Comparison of ENCODE assay signal across 1 cellular context in genomic region chr10:67764012-67764822, GRCh38.
TF ChIP-seq lines count a peak whose summit lies in the region.

No MANE protein-coding gene starts in this region.

TF ChIP-seq in H1, 55 proteins besides CTCF, POLR2A, EP300 and RAD21:
- TF ChIP-seq CEBPB (IDR thresholded peaks at IDR 0.05; ENCODE audit: low read depth, low read length): peak; percentile 71; the same call in 1 of the 2 replicates
- TF ChIP-seq SRF (IDR thresholded peaks at IDR 0.05; ENCODE audit: low read depth, low read length): no peak
- peak; percentile 36 for TF ChIP-seq SAP30 (IDR thresholded peaks at IDR 0.05; ENCODE audit: insufficient read depth, insufficient replicate concordance, low read length)
- 0 out of 2 replicates have a peak, but pooled peaks have one; percentile 27 for TF ChIP-seq EGR1 (IDR thresholded peaks at IDR 0.05; ENCODE audit: borderline replicate concordance, low read depth, low read length)
- peak; percentile 98 for TF ChIP-seq E2F6 (IDR thresholded peaks at IDR 0.05)
- no peak for TF ChIP-seq CHD7 (IDR thresholded peaks at IDR 0.05; ENCODE audit: insufficient replicate concordance, low read length)
- TF ChIP-seq RNF2 (IDR thresholded peaks at IDR 0.05; ENCODE audit: borderline replicate concordance, low read depth, low read length, missing control alignments, poor library complexity, severe bottlenecking): no peak
- no peak for TF ChIP-seq JUND (IDR thresholded peaks at IDR 0.05; ENCODE audit: low read length)
- TF ChIP-seq ASH2L (IDR thresholded peaks at IDR 0.05; ENCODE audit: low read length): peak; percentile 100
- peak; percentile 88 for TF ChIP-seq KDM4A (IDR thresholded peaks at IDR 0.05; ENCODE audit: low read depth, low read length, severe bottlenecking)
- TF ChIP-seq SIX5 (IDR thresholded peaks at IDR 0.05; ENCODE audit: low read depth, low read length): no peak
- no peak for TF ChIP-seq CBX5 (IDR thresholded peaks at IDR 0.05; ENCODE audit: low read depth, low read length)
- TF ChIP-seq GTF2F1 (IDR thresholded peaks at IDR 0.05; ENCODE audit: borderline replicate concordance, low read depth, low read length): no peak
- TF ChIP-seq SUZ12 (IDR thresholded peaks at IDR 0.05; ENCODE audit: low read length): no peak
- no peak for TF ChIP-seq BCL11A (IDR thresholded peaks at IDR 0.05; ENCODE audit: low read depth in 2 of 2, low read length in 2 of 2)
- peak; percentile 89; the same call in 1 of the 2 replicates for TF ChIP-seq MAFK (IDR thresholded peaks at IDR 0.05; ENCODE audit: low read depth, low read length)
- TF ChIP-seq EZH2 (IDR thresholded peaks at IDR 0.05; ENCODE audit: low read depth, low read length, severe bottlenecking): no peak
- TF ChIP-seq RFX5 (IDR thresholded peaks at IDR 0.05; ENCODE audit: borderline replicate concordance, low read depth, low read length): no peak
- no peak for TF ChIP-seq SIRT6 (IDR thresholded peaks at IDR 0.05; ENCODE audit: low read length)
- no peak for TF ChIP-seq SP2 (IDR thresholded peaks at IDR 0.05; ENCODE audit: low read length)
- TF ChIP-seq CREB1 (IDR thresholded peaks at IDR 0.05): no peak
- no peak for TF ChIP-seq POU5F1 (IDR thresholded peaks at IDR 0.05; ENCODE audit: low read depth, low read length)
- TF ChIP-seq KDM1A (IDR thresholded peaks at IDR 0.05; ENCODE audit: borderline replicate concordance, low read length): no peak
- TF ChIP-seq CTBP2 (IDR thresholded peaks at IDR 0.05; ENCODE audit: borderline replicate concordance, insufficient read depth, insufficient read length, low read length): no peak
- TF ChIP-seq MAX (IDR thresholded peaks at IDR 0.05): peak; percentile 83
- no peak for TF ChIP-seq HDAC2 (IDR thresholded peaks at IDR 0.05; ENCODE audit: borderline replicate concordance in 1 of 2, low read depth in 2 of 2, low read length in 2 of 2)
- no peak for TF ChIP-seq GABPA (IDR thresholded peaks at IDR 0.05; ENCODE audit: borderline replicate concordance, insufficient read depth, low read length)
- no peak for TF ChIP-seq BACH1 (IDR thresholded peaks at IDR 0.05; ENCODE audit: low read length)
- TF ChIP-seq POLR2AphosphoS5 (IDR thresholded peaks at IDR 0.05; ENCODE audit: low read depth, low read length): no peak; the same call in none of the 2 replicates
- no peak for TF ChIP-seq KDM5A (IDR thresholded peaks at IDR 0.05; ENCODE audit: low read length)
- TF ChIP-seq ATF3 (IDR thresholded peaks at IDR 0.05; ENCODE audit: insufficient read depth, low read depth, low read length): no peak
- TF ChIP-seq RBBP5 (IDR thresholded peaks at IDR 0.05; ENCODE audit: borderline replicate concordance, low read depth, low read length): peak; percentile 100
- no peak for TF ChIP-seq RXRA (IDR thresholded peaks at IDR 0.05; ENCODE audit: insufficient read depth, low read depth, low read length)
- no peak for TF ChIP-seq HDAC6 (IDR thresholded peaks at IDR 0.05; ENCODE audit: low read depth, low read length)
- TF ChIP-seq TAF1 (IDR thresholded peaks at IDR 0.05; ENCODE audit: low read depth, low read length): peak; percentile 45; the same call in 1 of the 2 replicates
- no peak for TF ChIP-seq NANOG (IDR thresholded peaks at IDR 0.05; ENCODE audit: insufficient read depth, low read depth, low read length, poor library complexity, severe bottlenecking)
- TF ChIP-seq ATF2 (IDR thresholded peaks at IDR 0.05; ENCODE audit: low read length): no peak; the same call in 1 of the 2 replicates
- TF ChIP-seq TEAD4 (IDR thresholded peaks at IDR 0.05; ENCODE audit: low read depth, low read length): peak; percentile 88
- no peak for TF ChIP-seq CBX8 (IDR thresholded peaks at IDR 0.05; ENCODE audit: borderline replicate concordance, low read depth, low read length)
- peak; percentile 40 for TF ChIP-seq TAF7 (optimal IDR thresholded peaks at IDR 0.05; ENCODE audit: borderline replicate concordance, low read depth, low read length)
- TF ChIP-seq CHD2 (IDR thresholded peaks at IDR 0.05; ENCODE audit: low read length): no peak
- TF ChIP-seq USF2 (IDR thresholded peaks at IDR 0.05; ENCODE audit: low read length): no peak
- TF ChIP-seq TCF12 (IDR thresholded peaks at IDR 0.05; ENCODE audit: low read depth, low read length): 0 out of 2 replicates have a peak, but pooled peaks have one; percentile 28
- peak; percentile 21; the same call in 1 of the 2 replicates for TF ChIP-seq PHF8 (conservative IDR thresholded peaks at IDR 0.05; ENCODE audit: low read depth, low read length)
- TF ChIP-seq SP1 (IDR thresholded peaks at IDR 0.05; ENCODE audit: low read depth, low read length): no peak
- peak; percentile 81; the same call in 1 of the 2 replicates for TF ChIP-seq YY1 (IDR thresholded peaks at IDR 0.05; ENCODE audit: low read depth, low read length)
- no peak for TF ChIP-seq FOSL1 (IDR thresholded peaks at IDR 0.05; ENCODE audit: insufficient read depth, low read depth, low read length)
- peak; percentile 3 to 44; a peak in 1 of 4 replicates for TF ChIP-seq SIN3A (conservative IDR thresholded peaks at IDR 0.05 in 1 of 2, IDR thresholded peaks at IDR 0.05 in 1 of 2; ENCODE audit: low read depth in 1 of 2, low read length in 2 of 2)
- no peak; the same call in 1 of the 2 replicates for TF ChIP-seq SP4 (IDR thresholded peaks at IDR 0.05; ENCODE audit: low read length)
- no peak for TF ChIP-seq JUN (IDR thresholded peaks at IDR 0.05; ENCODE audit: low read depth, low read length)
- no peak for TF ChIP-seq CHD1 (IDR thresholded peaks at IDR 0.05; ENCODE audit: low read depth, low read length)
- no peak for TF ChIP-seq ZNF274 (IDR thresholded peaks at IDR 0.05; ENCODE audit: borderline replicate concordance, extremely low read depth, low read length)
- no peak for TF ChIP-seq BRCA1 (IDR thresholded peaks at IDR 0.05; ENCODE audit: low read depth, low read length)
- peak; percentile 100 for TF ChIP-seq TBP (IDR thresholded peaks at IDR 0.05; ENCODE audit: low read depth, low read length)
- TF ChIP-seq NRF1 (IDR thresholded peaks at IDR 0.05; ENCODE audit: low read depth, low read length): peak; percentile 42; the same call in 1 of the 2 replicates
